ENCODE assay signal across 8 cellular contexts in the genomic region with DNA sequence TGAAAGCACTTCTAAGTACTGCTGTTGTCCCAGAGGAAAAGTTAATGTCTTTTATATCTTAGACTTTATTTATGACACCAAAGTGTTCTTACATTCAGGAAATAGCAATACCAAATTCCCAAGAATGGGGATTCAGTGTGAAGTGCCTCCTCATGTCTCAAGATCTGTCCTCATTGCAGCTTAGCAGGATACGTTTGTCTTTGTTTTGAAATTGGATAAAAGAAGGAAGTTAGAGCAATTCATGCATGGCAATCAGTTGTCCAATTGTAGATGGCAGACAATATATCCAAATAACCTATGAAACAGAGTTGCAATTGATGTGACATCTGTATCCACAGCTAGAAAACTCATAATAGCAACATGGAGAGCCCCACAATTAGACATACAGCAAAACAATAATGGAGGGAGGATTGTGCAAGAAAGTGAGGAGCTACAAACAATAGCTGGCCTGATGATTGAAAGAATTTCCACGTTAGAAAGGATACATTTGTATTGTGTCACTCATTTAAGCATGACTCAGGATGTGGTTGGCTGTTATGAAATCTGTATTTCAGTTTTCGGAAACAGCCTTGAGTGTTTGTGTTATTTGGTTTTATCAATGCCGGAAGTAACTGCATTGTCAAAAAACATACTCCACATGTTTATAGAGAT.
DNase-seq lines count a peak whose midpoint lies in the region; ATAC-seq and TF ChIP-seq lines count a peak whose summit lies in the region.

No MANE protein-coding gene starts in this region.

- no peak for DNase-seq in natural killer cell
- no peak for DNase-seq in NCI-H1105 treated with DMSO at 0.1 percent for 48 hours (lab: John Stamatoyannopoulos, UW)
- no peak for DNase-seq in GM13977 (ENCODE audit: low spot score)
- DNase-seq in activated T-helper 2 cell treated with anti-CD3 and anti-CD28 coated beads, Interferon-gamma antibody, Interleukin-2, Interleukin-4, amounts not matched to agents 10 μg/mL and 5 μg/mL and 100 μg/mL, durations not matched to agents 14 hours and 24 hours and 36 hours (ENCODE audit: low spot score), result no peak
- no peak for DNase-seq in NCI-H510A (lab: John Stamatoyannopoulos, UW)

- peak overlapping the region; percentile 8 for H3K4me3 Mint-ChIP-seq in activated T-helper 17 cell treated with anti-CD3 and anti-CD28 coated beads, Interleukin-2, amount 50 U/mL, for 72 hours
- peak overlapping the region; percentile 8 for H3K4me3 Mint-ChIP-seq in natural killer cell
- H3K4me3 Mint-ChIP-seq in activated T-helper 2 cell treated with anti-CD3 and anti-CD28 coated beads, Interferon-gamma antibody, Interleukin-2, Interleukin-4, amounts not matched to agents 10 μg/mL and 5 μg/mL and 100 μg/mL, durations not matched to agents 14 hours and 24 hours and 36 hours (ENCODE audit: low read depth), result no peak overlapping the region

- intact Hi-C loops in natural killer cell (cut with micrococcal nuclease), result loop anchor here (5.0 kb wide), 1 partner anchor 235 kb away; a partner anchor contains a TSS
- intact Hi-C loops in activated T-helper 2 cell treated with anti-CD3 and anti-CD28 coated beads, Interferon-gamma antibody, Interleukin-2, Interleukin-4, amounts not matched to agents 10 μg/mL and 5 μg/mL and 100 μg/mL, durations not matched to agents 14 hours and 24 hours and 36 hours (cut with micrococcal nuclease), result loop anchor here (10.0 kb wide), 1 partner anchor 68 kb away; no protein-coding TSS in a partner anchor

- H3K36me3 Mint-ChIP-seq in activated T-helper 17 cell treated with anti-CD3 and anti-CD28 coated beads, Interleukin-2, amount 50 U/mL, for 72 hours (ENCODE audit: low read depth), result no peaks in the 10 kb centered on the region
- no peaks in the 10 kb centered on the region for H3K36me3 Mint-ChIP-seq in natural killer cell
- H3K36me3 Mint-ChIP-seq in activated T-helper 2 cell treated with anti-CD3 and anti-CD28 coated beads, Interferon-gamma antibody, Interleukin-2, Interleukin-4, amounts not matched to agents 10 μg/mL and 5 μg/mL and 100 μg/mL, durations not matched to agents 14 hours and 24 hours and 36 hours (ENCODE audit: low read depth), result no peaks in the 10 kb centered on the region

- no peaks in the 10 kb centered on the region for H3K27me3 Mint-ChIP-seq in activated T-helper 17 cell treated with anti-CD3 and anti-CD28 coated beads, Interleukin-2, amount 50 U/mL, for 72 hours
- no peaks in the 10 kb centered on the region for H3K27me3 Mint-ChIP-seq in natural killer cell (ENCODE audit: low read depth in 2 of 2)
- peaks cover 10% of the 10 kb centered on the region for H3K27me3 Mint-ChIP-seq in activated T-helper 2 cell treated with anti-CD3 and anti-CD28 coated beads, Interferon-gamma antibody, Interleukin-2, Interleukin-4, amounts not matched to agents 10 μg/mL and 5 μg/mL and 100 μg/mL, durations not matched to agents 14 hours and 24 hours and 36 hours (ENCODE audit: low read depth)

- H3K27ac Mint-ChIP-seq in activated T-helper 17 cell treated with anti-CD3 and anti-CD28 coated beads, Interleukin-2, amount 50 U/mL, for 72 hours, result peak overlapping the region; percentile 67
- H3K27ac Mint-ChIP-seq in natural killer cell, result peak overlapping the region; percentile 77 to 82
- H3K27ac Mint-ChIP-seq in activated T-helper 2 cell treated with anti-CD3 and anti-CD28 coated beads, Interferon-gamma antibody, Interleukin-2, Interleukin-4, amounts not matched to agents 10 μg/mL and 5 μg/mL and 100 μg/mL, durations not matched to agents 14 hours and 24 hours and 36 hours, result no peak overlapping the region

- peaks cover 4% of the 10 kb centered on the region for H3K9me3 Mint-ChIP-seq in activated T-helper 17 cell treated with anti-CD3 and anti-CD28 coated beads, Interleukin-2, amount 50 U/mL, for 72 hours
- no peaks in the 10 kb centered on the region for H3K9me3 Mint-ChIP-seq in natural killer cell
- peaks cover 3% of the 10 kb centered on the region for H3K9me3 Mint-ChIP-seq in activated T-helper 2 cell treated with anti-CD3 and anti-CD28 coated beads, Interferon-gamma antibody, Interleukin-2, Interleukin-4, amounts not matched to agents 10 μg/mL and 5 μg/mL and 100 μg/mL, durations not matched to agents 14 hours and 24 hours and 36 hours

- ATAC-seq in GM18858 (IDR thresholded peaks at IDR 0.05; ENCODE audit: unreplicated experiment) (peak; percentile 65), HG03520 (IDR thresholded peaks at IDR 0.05; ENCODE audit: unreplicated experiment) (peak; percentile 60), natural killer cell (peak; percentile 88 to 96 (median 94))
- peak; percentile 88 for ATAC-seq in activated T-helper 17 cell treated with anti-CD3 and anti-CD28 coated beads, Interleukin-2, amount 50 U/mL, for 72 hours (replicated peaks)

- peaks cover 8% of the 10 kb centered on the region for H3K4me1 Mint-ChIP-seq in activated T-helper 17 cell treated with anti-CD3 and anti-CD28 coated beads, Interleukin-2, amount 50 U/mL, for 72 hours
- H3K4me1 Mint-ChIP-seq in natural killer cell, result peaks cover 19 to 21% of the 10 kb centered on the region in 2 donors
- peaks cover 9% of the 10 kb centered on the region for H3K4me1 Mint-ChIP-seq in activated T-helper 2 cell treated with anti-CD3 and anti-CD28 coated beads, Interferon-gamma antibody, Interleukin-2, Interleukin-4, amounts not matched to agents 10 μg/mL and 5 μg/mL and 100 μg/mL, durations not matched to agents 14 hours and 24 hours and 36 hours (ENCODE audit: low read depth)

- in situ Hi-C loops in GM13977 (cut with MboI; ENCODE audit: low pct_unique_long_range_greater_than_20kb, low sequenced_read_pairs, unreplicated experiment), result no loop called here

- no peak for TF ChIP-seq CTCF in natural killer cell (IDR thresholded peaks at IDR 0.05)
- TF ChIP-seq CTCF in GM13977 (IDR thresholded peaks at IDR 0.05; ENCODE audit: extremely low read depth, insufficient read depth, missing control alignments), result no peak
